8 cellular contexts compared by ENCODE assay signal in the genomic region with DNA sequence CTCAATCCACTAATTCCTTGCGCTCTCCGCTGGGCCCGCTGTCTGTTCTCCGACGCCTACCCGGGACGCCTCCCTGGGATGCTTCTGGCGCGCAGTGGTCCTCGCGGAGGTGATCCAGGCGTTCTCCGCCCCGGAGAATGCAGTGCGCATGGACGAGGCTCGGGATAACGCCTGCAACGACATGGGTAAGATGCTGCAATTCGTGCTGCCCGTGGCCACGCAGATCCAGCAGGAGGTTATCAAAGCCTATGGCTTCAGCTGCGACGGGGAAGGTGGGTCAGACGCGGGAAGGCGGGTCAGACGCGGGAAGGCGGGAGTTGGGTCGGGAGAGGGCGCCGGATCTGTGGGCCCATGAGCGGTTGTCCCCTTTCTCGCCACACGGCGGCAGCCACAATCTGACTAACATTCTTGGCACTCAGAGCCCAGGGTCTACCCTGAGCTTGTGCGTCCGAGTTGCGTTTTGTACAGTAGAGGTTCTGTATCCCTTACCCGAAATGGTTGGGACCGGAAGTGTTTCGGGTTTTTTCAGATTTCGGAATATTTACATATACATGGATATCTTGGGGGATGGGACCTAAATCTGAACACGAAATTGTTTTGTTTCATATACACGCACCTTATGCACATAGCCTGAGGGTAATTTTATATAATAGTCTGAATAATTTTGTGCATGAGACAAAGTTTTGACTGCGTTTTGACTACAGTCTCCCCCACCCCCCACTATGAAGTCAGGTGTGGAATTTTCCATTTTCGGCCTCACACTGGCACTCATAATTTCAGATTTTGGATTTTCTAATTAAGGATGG. TPM values are rescaled to one million over a fixed set of nuclear protein-coding genes. Genes with fewer than 3 reads are reported as not detected.
DNase-seq lines count a peak whose midpoint lies in the region; TF ChIP-seq lines count a peak whose summit lies in the region.

No MANE protein-coding gene starts in this region.

- no peaks in the 10 kb centered on the region for H3K9me3 ChIP-seq in neural cell (ENCODE audit: low read length)
- H3K9me3 ChIP-seq in stomach smooth muscle (ENCODE audit: control insufficient read depth in 2 of 2, low read length in 2 of 2), result no peaks in the 10 kb centered on the region

- peaks cover 4% of the 10 kb centered on the region for H3F3A ChIP-seq in neural cell (ENCODE audit: insufficient read depth, low read length, poor library complexity, severe bottlenecking)

- H3K27ac ChIP-seq in neural cell (ENCODE audit: low read length), result peak overlapping the region; percentile 94
- H3K27ac ChIP-seq in stomach smooth muscle (ENCODE audit: low read length), result peak overlapping the region; percentile 98

- peak; percentile 90 for TF ChIP-seq RAD21 in neural cell (conservative IDR thresholded peaks at IDR 0.05)

- peak overlapping the region; percentile 76 for H3K4me3 ChIP-seq in fibroblast of villous mesenchyme (ENCODE audit: low read depth, low read length)
- peak overlapping the region; percentile 83 for H3K4me3 ChIP-seq in neural cell (ENCODE audit: low read length)
- peak overlapping the region; percentile 88 to 94 for H3K4me3 ChIP-seq in stomach smooth muscle (ENCODE audit: low read length in 2 of 2)

- H3K36me3 ChIP-seq in neural cell (ENCODE audit: insufficient read depth, low read length) (no peaks in the 10 kb centered on the region), stomach smooth muscle (ENCODE audit: control insufficient read depth in 2 of 2, insufficient read depth in 2 of 2, low read length in 2 of 2) (peaks cover 6 to 21% of the 10 kb centered on the region in 2 donors)

- no peaks in the 10 kb centered on the region for H3K79me2 ChIP-seq in neural cell (replicated peaks; ENCODE audit: insufficient read depth, low read length)

- TF ChIP-seq EP300 in neural cell (conservative IDR thresholded peaks at IDR 0.05; ENCODE audit: poor library complexity, severe bottlenecking), result no peak

- H3K27me3 ChIP-seq in neural cell (ENCODE audit: insufficient read depth, low read depth, low read length) (no peaks in the 10 kb centered on the region), stomach smooth muscle (ENCODE audit: control insufficient read depth in 1 of 2, insufficient read depth in 2 of 2, low read length in 2 of 2) (no peaks in the 10 kb centered on the region)

- H3K9me2 ChIP-seq in neural cell (ENCODE audit: insufficient read depth, low read length), result no peaks in the 10 kb centered on the region

- peak overlapping the region; percentile 23 for H2AFZ ChIP-seq in neural cell (ENCODE audit: low read depth, low read length)

- DNase-seq in Daoy (ENCODE audit: low read depth) (peak; percentile 96), GOT3 (lab: John Stamatoyannopoulos, UW) (peak; percentile 81), M059J (ENCODE audit: low read depth) (peak; percentile 89), SHP77 treated with DMSO at 0.1 percent for 48 hours (lab: John Stamatoyannopoulos, UW) (peak; percentile 34), activated gamma-delta T cell treated with Interleukin-2 at 50 U/mL for 16 hours (peak; percentile 85), fibroblast of villous mesenchyme (ENCODE audit: low read depth) (peak; percentile 92)

- H3K9ac ChIP-seq in neural cell (ENCODE audit: low read length) (peak overlapping the region; percentile 92), stomach smooth muscle (ENCODE audit: low read length in 2 of 2) (peak overlapping the region; percentile 92 to 98)

- no peaks in the 10 kb centered on the region for H4K20me1 ChIP-seq in neural cell (ENCODE audit: insufficient read depth)

- H3K4me2 ChIP-seq in neural cell (ENCODE audit: low read length), result peak overlapping the region; percentile 63

- H3K4me1 ChIP-seq in stomach smooth muscle (ENCODE audit: control insufficient read depth, insufficient read depth, low read length), result peaks cover 44% of the 10 kb centered on the region

- TF ChIP-seq CTCF in fibroblast of villous mesenchyme (IDR thresholded peaks at IDR 0.05; ENCODE audit: insufficient read depth, low read depth, low read length) (peak; percentile 88), neural cell (IDR thresholded peaks at IDR 0.05; ENCODE audit: poor library complexity, severe bottlenecking) (peak; percentile 98)

TF ChIP-seq in neural cell, 6 proteins besides CTCF, POLR2A, EP300 and RAD21:
- TF ChIP-seq POLR2AphosphoS5 (IDR thresholded peaks at IDR 0.05) (peak; percentile 80), TAF1 (IDR thresholded peaks at IDR 0.05; ENCODE audit: low read depth) (no peak), MXI1 (conservative IDR thresholded peaks at IDR 0.05; ENCODE audit: poor library complexity, severe bottlenecking) (peak; percentile 65), EZH2 (IDR thresholded peaks at IDR 0.05; ENCODE audit: borderline replicate concordance, insufficient read depth, low read length, poor library complexity, severe bottlenecking) (no peak), SMC3 (conservative IDR thresholded peaks at IDR 0.05; ENCODE audit: poor library complexity) (peak; percentile 93)
- TF ChIP-seq, protein P1, sequence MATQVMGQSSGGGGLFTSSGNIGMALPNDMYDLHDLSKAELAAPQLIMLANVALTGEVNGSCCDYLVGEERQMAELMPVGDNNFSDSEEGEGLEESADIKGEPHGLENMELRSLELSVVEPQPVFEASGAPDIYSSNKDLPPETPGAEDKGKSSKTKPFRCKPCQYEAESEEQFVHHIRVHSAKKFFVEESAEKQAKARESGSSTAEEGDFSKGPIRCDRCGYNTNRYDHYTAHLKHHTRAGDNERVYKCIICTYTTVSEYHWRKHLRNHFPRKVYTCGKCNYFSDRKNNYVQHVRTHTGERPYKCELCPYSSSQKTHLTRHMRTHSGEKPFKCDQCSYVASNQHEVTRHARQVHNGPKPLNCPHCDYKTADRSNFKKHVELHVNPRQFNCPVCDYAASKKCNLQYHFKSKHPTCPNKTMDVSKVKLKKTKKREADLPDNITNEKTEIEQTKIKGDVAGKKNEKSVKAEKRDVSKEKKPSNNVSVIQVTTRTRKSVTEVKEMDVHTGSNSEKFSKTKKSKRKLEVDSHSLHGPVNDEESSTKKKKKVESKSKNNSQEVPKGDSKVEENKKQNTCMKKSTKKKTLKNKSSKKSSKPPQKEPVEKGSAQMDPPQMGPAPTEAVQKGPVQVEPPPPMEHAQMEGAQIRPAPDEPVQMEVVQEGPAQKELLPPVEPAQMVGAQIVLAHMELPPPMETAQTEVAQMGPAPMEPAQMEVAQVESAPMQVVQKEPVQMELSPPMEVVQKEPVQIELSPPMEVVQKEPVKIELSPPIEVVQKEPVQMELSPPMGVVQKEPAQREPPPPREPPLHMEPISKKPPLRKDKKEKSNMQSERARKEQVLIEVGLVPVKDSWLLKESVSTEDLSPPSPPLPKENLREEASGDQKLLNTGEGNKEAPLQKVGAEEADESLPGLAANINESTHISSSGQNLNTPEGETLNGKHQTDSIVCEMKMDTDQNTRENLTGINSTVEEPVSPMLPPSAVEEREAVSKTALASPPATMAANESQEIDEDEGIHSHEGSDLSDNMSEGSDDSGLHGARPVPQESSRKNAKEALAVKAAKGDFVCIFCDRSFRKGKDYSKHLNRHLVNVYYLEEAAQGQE (IDR thresholded peaks at IDR 0.05; ENCODE audit: borderline replicate concordance), result peak; percentile 60

RNA-seq across cellular contexts. Expression of a gene that starts 0.8 kb away (rescaled TPM):
- 216 and 272 TPM in 2 replicates for total RNA-seq in Daoy (2014; rRNA removed; shearing (Covaris generic))
- total RNA-seq in M059J (2014; rRNA removed; shearing (Covaris generic)), result 192 and 242 TPM in 2 replicates
- 94.7 and 96.7 TPM in 2 replicates for total RNA-seq in fibroblast of villous mesenchyme
- 477 and 500 TPM in 2 replicates for polyA plus RNA-seq in neural cell
- 118 and 135 TPM in 2 replicates for polyA minus RNA-seq in neural cell

RNA-seq across cellular contexts. Expression of a gene that starts 1.0 kb away (rescaled TPM):
- total RNA-seq in Daoy (2014; rRNA removed; shearing (Covaris generic)), result not detected in 2 replicates
- not detected in 2 replicates for total RNA-seq in M059J (2014; rRNA removed; shearing (Covaris generic))
- total RNA-seq in fibroblast of villous mesenchyme, result not detected in 2 replicates
- polyA plus RNA-seq in neural cell, result not detected in 2 replicates
- not detected in 2 replicates for polyA minus RNA-seq in neural cell

RNA-seq across cellular contexts. Expression of a gene that starts 6.6 kb away (rescaled TPM):
- not detected in 2 replicates for total RNA-seq in Daoy (2014; rRNA removed; shearing (Covaris generic))
- 0.39 and 0.98 TPM in 2 replicates for total RNA-seq in M059J (2014; rRNA removed; shearing (Covaris generic))
- not detected in 2 replicates for total RNA-seq in fibroblast of villous mesenchyme
- not detected in 2 replicates for polyA plus RNA-seq in neural cell
- 0.46 TPM in 1 of 2 replicates, not detected in the other for polyA minus RNA-seq in neural cell

RNA-seq across cellular contexts. Expression of a gene that starts 16.8 kb away (rescaled TPM):
- 3.3 and 5.4 TPM in 2 replicates for total RNA-seq in Daoy (2014; rRNA removed; shearing (Covaris generic))
- total RNA-seq in M059J (2014; rRNA removed; shearing (Covaris generic)), result 3.9 and 25.0 TPM in 2 replicates
- 11.3 and 16.4 TPM in 2 replicates for total RNA-seq in fibroblast of villous mesenchyme
- polyA plus RNA-seq in neural cell, result 9.2 and 13.7 TPM in 2 replicates
- polyA minus RNA-seq in neural cell, result 17.5 and 27.1 TPM in 2 replicates

RNA-seq across cellular contexts. Expression of a gene that starts 25.9 kb away (rescaled TPM):
- 423 and 482 TPM in 2 replicates for total RNA-seq in Daoy (2014; rRNA removed; shearing (Covaris generic))
- 203 and 222 TPM in 2 replicates for total RNA-seq in M059J (2014; rRNA removed; shearing (Covaris generic))
- 143 and 155 TPM in 2 replicates for total RNA-seq in fibroblast of villous mesenchyme
- 210 and 230 TPM in 2 replicates for polyA plus RNA-seq in neural cell
- polyA minus RNA-seq in neural cell, result 111 and 121 TPM in 2 replicates

Comparison
In these comparisons a context has a peak if more than half of its experiments do, and no peak if none do; other contexts are left out.
1. Peak in every context shown above with its lines: DNase-seq, H3K4me3 ChIP-seq and H3K27ac ChIP-seq.
2. DNase-seq: peak in every context shown above with its lines; median percentile 96 in Daoy; 92 in fibroblast of villous mesenchyme; 89 in M059J; 85 in activated gamma-delta T cell treated with Interleukin-2 at 50 U/mL for 16 hours; 81 in GOT3; 34 in SHP77 treated with DMSO at 0.1 percent for 48 hours.